ENCODE assay signal across 19 cellular contexts in genomic region chr2:179773986-179774385, GRCh38.
"Had no signal": no experiment of that assay in that cellular context is flagged by ENCODE, and none has a peak within 500 bp of the region (broad histone marks: within the 10 kb centered on the region; RNA-seq: fewer than 3 reads in every experiment).

No MANE protein-coding gene starts in this region.

- H3K4me3 ChIP-seq: colonic mucosa, esophagus squamous epithelium, gastroesophageal sphincter, psoas muscle, spleen, suprapubic skin, thyroid gland, upper lobe of left lung had no signal

- ATAC-seq: gastroesophageal sphincter, left lobe of liver, psoas muscle, sciatic nerve had no signal

- H3K27me3 ChIP-seq: colonic mucosa, esophagus squamous epithelium, gastroesophageal sphincter, spleen, suprapubic skin, thyroid gland, upper lobe of left lung had no signal

- H3K4me1 ChIP-seq: colonic mucosa, spleen, suprapubic skin, thyroid gland, upper lobe of left lung had no signal

- H3K27ac ChIP-seq: colonic mucosa, esophagus squamous epithelium, gastroesophageal sphincter, psoas muscle, spleen, suprapubic skin, thyroid gland, upper lobe of left lung had no signal

- DNase-seq: colonic mucosa; dermis blood vessel endothelial cell; esophagus squamous epithelium; foreskin fibroblast; glutamatergic neuron; islet precursor cell; psoas muscle; retina; spleen; stimulated activated CD4-positive, alpha-beta T cell treated with anti-CD3 and anti-CD28 coated beads, Interleukin-15, amount 100 ng/mL, for 24 hours; stimulated activated CD4-positive, alpha-beta T cell treated with anti-CD3 and anti-CD28 coated beads, Interleukin-1b, Interleukin-23, amount 100 ng/mL, for 48 hours; stimulated activated CD4-positive, alpha-beta T cell treated with anti-CD3 and anti-CD28 coated beads, Interleukin-4, amount 100 ng/mL, for 24 hours; stimulated activated naive CD4-positive, alpha-beta T cell; thyroid gland; upper lobe of left lung had no signal

- H3K36me3 ChIP-seq: colonic mucosa, esophagus squamous epithelium, gastroesophageal sphincter, spleen, suprapubic skin, thyroid gland, upper lobe of left lung had no signal

- H3K9me3 ChIP-seq: colonic mucosa, esophagus squamous epithelium, gastroesophageal sphincter, psoas muscle, spleen, suprapubic skin, thyroid gland, upper lobe of left lung had no signal
